ENCODE assay signal across 9 cellular contexts in genomic region chr10:19811517-19811916, GRCh38. TPM values are rescaled to one million over a fixed set of nuclear protein-coding genes. Genes with fewer than 3 reads are reported as not detected.
A peak's percentile ranks its signal among the peaks of the same experiment; 100 is the strongest.
DNase-seq lines count a peak whose midpoint lies in the region; ATAC-seq and TF ChIP-seq lines count a peak whose summit lies in the region.
"Had no signal": no experiment of that assay in that cellular context is flagged by ENCODE, and none has a peak within 500 bp of the region (broad histone marks: within the 10 kb centered on the region; RNA-seq: fewer than 3 reads in every experiment).

No MANE protein-coding gene starts in this region.

- H4K5ac ChIP-seq in mesendoderm (ENCODE audit: low read length), result no peak overlapping the region

- H3K4me1 Mint-ChIP-seq in endodermal cell, result peaks cover 7% of the 10 kb centered on the region

- no peak overlapping the region for H3K9ac ChIP-seq in endodermal cell (ENCODE audit: extremely low read depth, low read length, poor library complexity, severe bottlenecking)
- H3K9ac ChIP-seq in mesendoderm (ENCODE audit: low read length), result no peak overlapping the region

- no peaks in the 10 kb centered on the region for H3K9me3 ChIP-seq in endodermal cell (ENCODE audit: control insufficient read depth, low read length)

- H3K36me3 ChIP-seq in endodermal cell (ENCODE audit: control insufficient read depth, insufficient read depth, low read length) (no peaks in the 10 kb centered on the region), mesendoderm (ENCODE audit: control insufficient read depth, insufficient read depth, low read length) (no peaks in the 10 kb centered on the region)

- H3K27ac Mint-ChIP-seq in endodermal cell, result no peak overlapping the region

- WGBS in endodermal cell (ENCODE audit: insufficient coverage in 1 of 2, insufficient read length in 1 of 2), 2 experiments, result 63 to 67% methylated on average over 1 of the region's 1 CpG
- WGBS in mesendoderm (ENCODE audit: extremely low coverage, insufficient coverage, low lambda C conversion rate), result no CpG with 5 or more reads among the region's 1 CpG

- no peaks in the 10 kb centered on the region for H3K79me2 ChIP-seq in mesendoderm (ENCODE audit: control insufficient read depth, insufficient read depth, low read length)

- H3K56ac ChIP-seq in mesendoderm (ENCODE audit: low read length), result no peak overlapping the region

- no peak overlapping the region for H2BK120ac ChIP-seq in mesendoderm (ENCODE audit: low read depth, low read length)

- no peak overlapping the region for H3K23ac ChIP-seq in mesendoderm (ENCODE audit: low read length)

- no peak overlapping the region for H3K18ac ChIP-seq in mesendoderm (ENCODE audit: low read length)

- no peak overlapping the region for H3K4me3 ChIP-seq in LNCaP clone FGC (ENCODE audit: low read depth, low read length)
- no peak overlapping the region for H3K4me3 ChIP-seq in endodermal cell (ENCODE audit: low read length)
- no peak overlapping the region for H3K4me3 ChIP-seq in mesendoderm (ENCODE audit: low read length)

- H3K36me3 Mint-ChIP-seq in endodermal cell (ENCODE audit: low read depth), result no peaks in the 10 kb centered on the region

- no peak overlapping the region for H4K8ac ChIP-seq in mesendoderm (ENCODE audit: low read depth, low read length)

- H3K79me1 ChIP-seq in mesendoderm (ENCODE audit: low read length), result no peaks in the 10 kb centered on the region

- H3K27ac ChIP-seq in endodermal cell (ENCODE audit: low read depth, low read length) (no peak overlapping the region), mesendoderm (ENCODE audit: low read depth, low read length) (no peak overlapping the region)

- H2BK15ac ChIP-seq in mesendoderm (replicated peaks; ENCODE audit: low read depth), result no peak overlapping the region

- TF ChIP-seq CTCF in LNCaP clone FGC (IDR thresholded peaks at IDR 0.05; ENCODE audit: control insufficient read depth, extremely low read depth, insufficient read depth), result peak; percentile 21
- TF ChIP-seq CTCF in endodermal cell (conservative IDR thresholded peaks at IDR 0.05), result peak; percentile 80

- H3K4ac ChIP-seq in mesendoderm (ENCODE audit: low read depth, low read length), result no peak overlapping the region

- no peak overlapping the region for H2AK5ac ChIP-seq in mesendoderm (ENCODE audit: low read length)

- DNase-seq in AG08396 (ENCODE audit: low spot score), result peak; percentile 20
- no peak for DNase-seq in LNCaP clone FGC (ENCODE audit: low read depth)
- peak; percentile 67 for DNase-seq in endodermal cell
- DNase-seq in mesendoderm, result peak; percentile 52
- DNase-seq in activated T-cell treated with anti-CD3 and anti-CD28 coated beads, Interleukin-2, amount 50 U/mL, for 1 hour, result no peak
- DNase-seq in NCI-H524 treated with DMSO at 0.1 percent for 48 hours (lab: John Stamatoyannopoulos, UW), result no peak
- no peak for DNase-seq in GOT3 (lab: John Stamatoyannopoulos, UW)
- DNase-seq: activated gamma-delta T cell had no signal

- H2BK5ac ChIP-seq in mesendoderm (ENCODE audit: low read length), result no peak overlapping the region

- H3K4me3 Mint-ChIP-seq in endodermal cell, result no peak overlapping the region

- peaks cover 24% of the 10 kb centered on the region for H3K27me3 Mint-ChIP-seq in endodermal cell (ENCODE audit: insufficient read depth)

- no peak for ATAC-seq in GM21390 (IDR thresholded peaks at IDR 0.05; ENCODE audit: unreplicated experiment)

- H3K27me3 ChIP-seq in endodermal cell (ENCODE audit: control insufficient read depth, insufficient read depth, low read length, poor library complexity, severe bottlenecking) (peaks cover 28% of the 10 kb centered on the region), mesendoderm (ENCODE audit: insufficient read depth, low read length, poor library complexity) (no peaks in the 10 kb centered on the region)

- no peaks in the 10 kb centered on the region for H3K9me3 Mint-ChIP-seq in endodermal cell

- no peaks in the 10 kb centered on the region for H3K4me1 ChIP-seq in endodermal cell (ENCODE audit: control insufficient read depth, insufficient read depth, low read length)
- no peaks in the 10 kb centered on the region for H3K4me1 ChIP-seq in mesendoderm (ENCODE audit: control insufficient read depth, low read depth, low read length)

- no peak overlapping the region for H3K4me2 ChIP-seq in mesendoderm (ENCODE audit: low read length)

RNA-seq across cellular contexts. Expression of gene PLXDC2, which starts 4.7 kb away (rescaled TPM):
- total RNA-seq in endodermal cell, result 10 to 100 TPM; 19.5 to 26.4 TPM
- polyA plus RNA-seq in endodermal cell (2013, experiment 1 of 2), result 10.5 TPM
- polyA plus RNA-seq in endodermal cell (2013, experiment 2 of 2), result 10.9 TPM
- polyA plus RNA-seq in mesendoderm (2013, experiment 1 of 2), result 14.9 TPM
- polyA plus RNA-seq in mesendoderm (2013, experiment 2 of 2), result 15.6 TPM

Comparison
In these comparisons a context has a peak if more than half of its experiments do, and no peak if none do; other contexts are left out.
1. DNase-seq: peak in AG08396 (single experiment), endodermal cell (single experiment) and mesendoderm (single experiment); none in LNCaP clone FGC (single experiment), activated T-cell treated with anti-CD3 and anti-CD28 coated beads, Interleukin-2, amount 50 U/mL, for 1 hour (single experiment), NCI-H524 treated with DMSO at 0.1 percent for 48 hours (single experiment) and GOT3 (single experiment).